Comparison of ENCODE assay signal across 8 cellular contexts in genomic region chr1:64743954-64744491, GRCh38. TPM values are rescaled to one million over a fixed set of nuclear protein-coding genes. Genes with fewer than 3 reads are reported as not detected.
DNase-seq lines count a peak whose midpoint lies in the region; ATAC-seq and TF ChIP-seq lines count a peak whose summit lies in the region.

No MANE protein-coding gene starts in this region.

- POLR2A ChIA-PET in Panc1 (lab: Charles Lee): no interaction called here

- intact Hi-C loops in Panc1 (cut with micrococcal nuclease; ENCODE audit: unreplicated experiment): loop anchor here (2.0 kb wide), 1 partner anchor 81 kb away; no protein-coding TSS in a partner anchor

- CTCF ChIA-PET in Panc1 (lab: Charles Lee): interaction anchor here (0.9 kb wide), 1 partner anchor 169 kb away, joined by 3 read pairs; no protein-coding TSS in a partner anchor

- no peak for TF ChIP-seq CTCF in Panc1 (IDR thresholded peaks at IDR 0.05)
- no peak for TF ChIP-seq CTCF in fibroblast of lung (conservative IDR thresholded peaks at IDR 0.05 in 1 of 2, IDR thresholded peaks at IDR 0.05 in 1 of 2; ENCODE audit: low read depth in 1 of 2, low read length in 2 of 2)

- peak overlapping the region; percentile 68 for H2AFZ ChIP-seq in fibroblast of lung (ENCODE audit: low read length)

- no peaks in the 10 kb centered on the region for H4K20me1 ChIP-seq in fibroblast of lung (ENCODE audit: control insufficient read depth, extremely low read depth, insufficient read depth, low read length)

- no peaks in the 10 kb centered on the region for H3K79me2 ChIP-seq in fibroblast of lung (ENCODE audit: control insufficient read depth, insufficient read depth, low read length)

- BruUV-seq in Panc1 (replicated peaks; lab: Mats Ljungman, UMichigan): no TSS peak

- H3K27ac ChIP-seq in Panc1 (ENCODE audit: low read length): peak overlapping the region; percentile 73
- H3K27ac ChIP-seq in fibroblast of lung (ENCODE audit: insufficient read depth, low read length): no peak overlapping the region
- peak overlapping the region; percentile 61 for H3K27ac ChIP-seq in rectal smooth muscle tissue (ENCODE audit: low read depth, low read length)

- H3K9me3 ChIP-seq in Panc1 (ENCODE audit: control insufficient read depth, insufficient read depth, low read depth, low read length): no peaks in the 10 kb centered on the region
- H3K9me3 ChIP-seq in fibroblast of lung (ENCODE audit: control insufficient read depth, insufficient read depth, low read depth, low read length): no peaks in the 10 kb centered on the region

- ATAC-seq in Panc1: 0 out of 2 replicates have a peak, but pooled peaks have one; percentile 2
- ATAC-seq in GM18873 (IDR thresholded peaks at IDR 0.05; ENCODE audit: low FRiP score, unreplicated experiment): no peak

- H3K27me3 ChIP-seq in Panc1 (ENCODE audit: control insufficient read depth, insufficient read depth, low read length): no peaks in the 10 kb centered on the region; the same call in 1 of the 2 replicates
- H3K27me3 ChIP-seq in fibroblast of lung (ENCODE audit: control insufficient read depth, insufficient read depth, low read length): no peaks in the 10 kb centered on the region
- H3K27me3 ChIP-seq in rectal smooth muscle tissue (ENCODE audit: control insufficient read depth, insufficient read depth, low read length): no peaks in the 10 kb centered on the region

- H3K4me1 ChIP-seq in Panc1 (ENCODE audit: control insufficient read depth, insufficient read depth, low read length): peaks cover 23% of the 10 kb centered on the region
- H3K4me1 ChIP-seq in fibroblast of lung (ENCODE audit: control insufficient read depth, extremely low read depth, insufficient read depth, low read length): no peaks in the 10 kb centered on the region
- H3K4me1 ChIP-seq in rectal smooth muscle tissue (ENCODE audit: control insufficient read depth, insufficient read depth, low read length): peaks cover 8% of the 10 kb centered on the region

- DNase-seq in DMS53 treated with DMSO at 0.1 percent for 48 hours (lab: John Stamatoyannopoulos, UW; ENCODE audit: unreplicated experiment): peak; percentile 45
- DNase-seq in DMS53 (lab: John Stamatoyannopoulos, UW): no peak
- DNase-seq in Panc1 (ENCODE audit: low read depth, low spot score): peak; percentile 15
- DNase-seq in fibroblast of lung (ENCODE audit: low read depth in 2 of 2): no peak
- no peak for DNase-seq in putamen (ENCODE audit: low spot score)
- DNase-seq in SKM-1 treated with dmso at 0.1 percent for 144 hours (lab: John Stamatoyannopoulos, UW; ENCODE audit: unreplicated experiment): no peak

- no peak overlapping the region for H3K9ac ChIP-seq in fibroblast of lung (ENCODE audit: insufficient read depth, low read length)
- H3K9ac ChIP-seq in rectal smooth muscle tissue (ENCODE audit: low read length): no peak overlapping the region

- in situ Hi-C loops in Panc1 (cut with HindIII; ENCODE audit: low pct_unique_long_range_greater_than_20kb, low sequenced_read_pairs): no loop called here

- peak overlapping the region; percentile 65 to 82 for H3K4me3 ChIP-seq in Panc1 (ENCODE audit: low read depth in 2 of 2, low read length in 2 of 2)
- peak overlapping the region; percentile 57 to 74 (median 68) for H3K4me3 ChIP-seq in fibroblast of lung (replicated peaks in 1 of 4; ENCODE audit: control extremely low read depth in 1 of 4, insufficient read depth in 1 of 4, low read depth in 3 of 4, low read length in 4 of 4)
- H3K4me3 ChIP-seq in rectal smooth muscle tissue (ENCODE audit: low read length): peak overlapping the region; percentile 94

- no peaks in the 10 kb centered on the region; the same call in 1 of the 2 replicates for H3K36me3 ChIP-seq in Panc1 (ENCODE audit: control insufficient read depth, insufficient read depth, low read length)
- H3K36me3 ChIP-seq in fibroblast of lung (ENCODE audit: control insufficient read depth, insufficient read depth, low read length): no peaks in the 10 kb centered on the region
- H3K36me3 ChIP-seq in rectal smooth muscle tissue (ENCODE audit: control insufficient read depth, insufficient read depth, low read length): no peaks in the 10 kb centered on the region

- H3K4me2 ChIP-seq in fibroblast of lung (ENCODE audit: extremely low read depth, insufficient read depth, low read length): peak overlapping the region; percentile 85

RNA-seq across cellular contexts. Expression of gene RAVER2, which starts 0.9 kb away (rescaled TPM):
- total RNA-seq in Panc1 (2021; ENCODE audit: unreplicated experiment) (15.1 TPM), fibroblast of lung (5.6 and 7.7 TPM in 2 replicates)
- polyA plus RNA-seq in Panc1 (2012; ENCODE audit: insufficient read length): 5.9 TPM
- 4.3 and 6.3 TPM in 2 replicates for polyA plus RNA-seq in fibroblast of lung
- 2.5 and 3.5 TPM in 2 replicates for polyA plus RNA-seq in fibroblast of lung (2012)
- polyA minus RNA-seq in fibroblast of lung (ENCODE audit: low replicate concordance): 0.24 and 3.3 TPM in 2 replicates

Comparison
In these comparisons a context has a peak if more than half of its experiments do, and no peak if none do; other contexts are left out.
1. DNase-seq: peak in DMS53 treated with DMSO at 0.1 percent for 48 hours (single experiment) and Panc1 (single experiment); none in DMS53 (single experiment), fibroblast of lung (0 of 2), putamen (single experiment) and SKM-1 treated with dmso at 0.1 percent for 144 hours (single experiment).
2. Peak in every context shown above with its lines, with median percentiles within 50 percentile points of each other: H3K4me3 ChIP-seq.